Comparison of ENCODE assay signal across 13 cellular contexts in the genomic region with DNA sequence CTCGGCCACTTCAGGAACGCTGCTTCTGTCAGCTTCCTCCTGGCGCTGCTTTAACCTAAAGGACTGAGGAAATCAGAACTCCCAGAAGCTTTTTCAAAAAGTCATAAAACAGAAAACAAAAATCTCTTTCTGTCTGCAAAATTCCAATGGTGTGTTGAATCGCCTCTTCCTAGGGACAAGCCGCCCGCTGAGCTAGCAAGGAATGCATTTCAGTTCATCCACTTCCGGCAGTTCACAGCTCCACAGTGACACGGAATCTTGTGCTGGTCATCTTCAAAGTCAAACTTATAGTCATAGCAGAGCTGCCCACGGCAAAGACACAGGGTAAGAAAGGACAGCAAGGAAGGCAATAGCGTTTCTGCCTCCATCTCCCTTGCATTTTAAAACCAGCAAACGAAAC.
DNase-seq lines count a peak whose midpoint lies in the region; ATAC-seq and TF ChIP-seq lines count a peak whose summit lies in the region.
"Had no signal": no experiment of that assay in that cellular context is flagged by ENCODE, and none has a peak within 500 bp of the region (broad histone marks: within the 10 kb centered on the region; RNA-seq: fewer than 3 reads in every experiment).

No MANE protein-coding gene starts in this region.

- H3K9me3 ChIP-seq in SK-N-MC (ENCODE audit: low read depth, low read length) = no peaks in the 10 kb centered on the region
- H3K9me3 ChIP-seq in neuron (ENCODE audit: low read length) = peaks cover 5% of the 10 kb centered on the region
- H3K9me3 ChIP-seq: BLaER1, gastrocnemius medialis had no signal

- H3K4me1 ChIP-seq in neuron (ENCODE audit: insufficient read depth, low read length) = peaks cover 13% of the 10 kb centered on the region
- H3K4me1 ChIP-seq: BLaER1 had no signal

- no peak overlapping the region for H2AFZ ChIP-seq in neuron (ENCODE audit: low read depth, low read length)

- H3K36me3 ChIP-seq in SK-N-MC (ENCODE audit: insufficient read depth, low read length) = peaks cover 59% of the 10 kb centered on the region
- H3K36me3 ChIP-seq in neuron (ENCODE audit: insufficient read depth, low read length) = peaks cover 62% of the 10 kb centered on the region

- peak overlapping the region; percentile 14 for H3K27ac ChIP-seq in SK-N-MC
- H3K27ac ChIP-seq: BLaER1, RWPE1 had no signal

- no peak for ATAC-seq in HG02840 (IDR thresholded peaks at IDR 0.05; ENCODE audit: low FRiP score, unreplicated experiment)
- ATAC-seq in GM19463 (IDR thresholded peaks at IDR 0.05; ENCODE audit: unreplicated experiment) = no peak
- ATAC-seq: HepG2 had no signal

- peak; percentile 26 for DNase-seq in AG08396 (ENCODE audit: low spot score)
- no peak for DNase-seq in SK-N-MC (ENCODE audit: low read depth, low spot score)
- peak; percentile 43 to 44 for DNase-seq in foreskin fibroblast
- no peak for DNase-seq in NCI-H345 (lab: John Stamatoyannopoulos, UW)
- DNase-seq in activated effector memory CD4-positive, alpha-beta T cell treated with Interleukin-2 at 50 U/mL for 16 hours = no peak
- DNase-seq: activated CD4-positive, CD25-positive, alpha-beta regulatory T cell treated with anti-CD3 and anti-CD28 coated beads, Interleukin-2, amount 50 U/mL, for 72 hours; gastrocnemius medialis had no signal

- no peak overlapping the region for H3K9ac ChIP-seq in SK-N-MC (ENCODE audit: insufficient read length)
- H3K9ac ChIP-seq: BLaER1 had no signal

- H3K27me3 ChIP-seq in neuron (ENCODE audit: insufficient read depth, low read length) = no peaks in the 10 kb centered on the region
- H3K27me3 ChIP-seq: BLaER1, gastrocnemius medialis had no signal

- no peak for TF ChIP-seq CTCF in foreskin fibroblast (IDR thresholded peaks at IDR 0.05; ENCODE audit: low read depth, low read length)

- H3K4me3 ChIP-seq in SK-N-MC = no peak overlapping the region
- no peak overlapping the region for H3K4me3 ChIP-seq in foreskin fibroblast (ENCODE audit: low read depth in 1 of 2, low read length in 2 of 2)
- H3K4me3 ChIP-seq in neuron (ENCODE audit: low read length) = peak overlapping the region; percentile 20
- H3K4me3 ChIP-seq: BLaER1, gastrocnemius medialis had no signal

Comparison
In these comparisons a context has a peak if more than half of its experiments do, and no peak if none do; other contexts are left out.
1. DNase-seq: peak in AG08396 (single experiment) and foreskin fibroblast (2 of 2); none in SK-N-MC (single experiment), NCI-H345 (single experiment) and activated effector memory CD4-positive, alpha-beta T cell treated with Interleukin-2 at 50 U/mL for 16 hours (single experiment).